Comparison of ENCODE assay signal across 18 cellular contexts in genomic region chr3:38603731-38604131, GRCh38. TPM values are rescaled to one million over a fixed set of nuclear protein-coding genes. Genes with fewer than 3 reads are reported as not detected.
DNase-seq lines count a peak whose midpoint lies in the region; ATAC-seq and TF ChIP-seq lines count a peak whose summit lies in the region.
"Had no signal": no experiment of that assay in that cellular context is flagged by ENCODE, and none has a peak within 500 bp of the region (broad histone marks: within the 10 kb centered on the region; RNA-seq: fewer than 3 reads in every experiment).

No MANE protein-coding gene starts in this region.

- whole genome bisulfite sequencing in sigmoid colon, 2 donors, result 84 to 92% methylated on average over 16 of the region's 16 CpGs

- TF ChIP-seq CTCF in RWPE2 (IDR thresholded peaks at IDR 0.05; ENCODE audit: poor library complexity, severe bottlenecking) (no peak), lower lobe of right lung (IDR thresholded peaks at IDR 0.05) (no peak), sigmoid colon (IDR thresholded peaks at IDR 0.05) (no peak), brain microvascular endothelial cell (IDR thresholded peaks at IDR 0.05; ENCODE audit: low read depth, low read length, missing control alignments) (no peak), GM13977 (IDR thresholded peaks at IDR 0.05; ENCODE audit: extremely low read depth, insufficient read depth, missing control alignments) (no peak)

- DNase-seq in activated naive CD8-positive, alpha-beta T cell treated with anti-CD3 and anti-CD28 coated beads, Interleukin-2, amount 10 ng/mL, durations not matched to agents 7 days and 5 days, result peak; percentile 8
- no peak for DNase-seq in activated naive CD8-positive, alpha-beta T cell treated with anti-CD3 and anti-CD28 coated beads, Interleukin-2, amount 50 U/mL, for 24 hours
- DNase-seq in RWPE2 (ENCODE audit: low spot score) (peak; percentile 16), lower lobe of right lung (peak; percentile 19), sigmoid colon (peak; percentile 54), brain microvascular endothelial cell (no peak), GM13977 (ENCODE audit: low spot score) (no peak)
- DNase-seq: 8988T; CD4-positive, alpha-beta memory T cell; DMS153; DMS79; GDM1; HCEC 1CT; HFFc6 had no signal

- H3K9me3 ChIP-seq in RWPE2 (ENCODE audit: severe bottlenecking) (no peaks in the 10 kb centered on the region), lower lobe of right lung (no peaks in the 10 kb centered on the region), sigmoid colon (no peaks in the 10 kb centered on the region)
- H3K9me3 ChIP-seq: BLaER1 had no signal

- no peaks in the 10 kb centered on the region for H3K36me3 Mint-ChIP-seq in activated naive CD8-positive, alpha-beta T cell treated with anti-CD3 and anti-CD28 coated beads, Interleukin-2, amount 10 ng/mL, durations not matched to agents 7 days and 5 days
- no peaks in the 10 kb centered on the region for H3K36me3 Mint-ChIP-seq in activated naive CD8-positive, alpha-beta T cell treated with anti-CD3 and anti-CD28 coated beads, Interleukin-2, amount 50 U/mL, for 24 hours (ENCODE audit: low read depth)
- H3K36me3 Mint-ChIP-seq: CD14-positive monocyte; CD4-positive, alpha-beta memory T cell had no signal

- intact Hi-C loops in lower lobe of right lung (cut with DNase I) (no loop called here), sigmoid colon (cut with DNase I) (no loop called here)

- H3K4me1 ChIP-seq in RWPE2 (ENCODE audit: insufficient read depth, poor library complexity, severe bottlenecking) (no peaks in the 10 kb centered on the region), lower lobe of right lung (no peaks in the 10 kb centered on the region), sigmoid colon (no peaks in the 10 kb centered on the region)

- H3K36me3 ChIP-seq in RWPE2 (ENCODE audit: low read depth) (no peaks in the 10 kb centered on the region), lower lobe of right lung (no peaks in the 10 kb centered on the region), sigmoid colon (no peaks in the 10 kb centered on the region), brain microvascular endothelial cell (replicated peaks) (no peaks in the 10 kb centered on the region)
- H3K36me3 ChIP-seq: BLaER1 had no signal

- H3K27ac Mint-ChIP-seq in activated naive CD8-positive, alpha-beta T cell treated with anti-CD3 and anti-CD28 coated beads, Interleukin-2, amount 10 ng/mL, durations not matched to agents 7 days and 5 days, result no peak overlapping the region
- no peak overlapping the region for H3K27ac Mint-ChIP-seq in activated naive CD8-positive, alpha-beta T cell treated with anti-CD3 and anti-CD28 coated beads, Interleukin-2, amount 50 U/mL, for 24 hours
- H3K27ac Mint-ChIP-seq: CD14-positive monocyte; CD4-positive, alpha-beta memory T cell; GM23338; HFFc6 had no signal

- H3K27me3 ChIP-seq in RWPE2 (ENCODE audit: insufficient read depth, poor library complexity, severe bottlenecking) (no peaks in the 10 kb centered on the region), lower lobe of right lung (ENCODE audit: low read depth) (no peaks in the 10 kb centered on the region), sigmoid colon (no peaks in the 10 kb centered on the region), brain microvascular endothelial cell (replicated peaks) (no peaks in the 10 kb centered on the region)
- H3K27me3 ChIP-seq: BLaER1 had no signal

- POLR2A ChIA-PET in activated naive CD8-positive, alpha-beta T cell treated with anti-CD3 and anti-CD28 coated beads, Interleukin-2, amount 10 ng/mL, durations not matched to agents 7 days and 5 days (lab: Charles Lee), result no interaction called here

- no peaks in the 10 kb centered on the region for H3K9me3 Mint-ChIP-seq in activated naive CD8-positive, alpha-beta T cell treated with anti-CD3 and anti-CD28 coated beads, Interleukin-2, amount 10 ng/mL, durations not matched to agents 7 days and 5 days
- H3K9me3 Mint-ChIP-seq in activated naive CD8-positive, alpha-beta T cell treated with anti-CD3 and anti-CD28 coated beads, Interleukin-2, amount 50 U/mL, for 24 hours, result no peaks in the 10 kb centered on the region
- H3K9me3 Mint-ChIP-seq: GM23338, HFFc6 had no signal

- H3K4me1 Mint-ChIP-seq in activated naive CD8-positive, alpha-beta T cell treated with anti-CD3 and anti-CD28 coated beads, Interleukin-2, amount 10 ng/mL, durations not matched to agents 7 days and 5 days, result no peaks in the 10 kb centered on the region
- H3K4me1 Mint-ChIP-seq in activated naive CD8-positive, alpha-beta T cell treated with anti-CD3 and anti-CD28 coated beads, Interleukin-2, amount 50 U/mL, for 24 hours, result no peaks in the 10 kb centered on the region
- H3K4me1 Mint-ChIP-seq: CD14-positive monocyte; CD4-positive, alpha-beta memory T cell; GM23338 had no signal

- in situ Hi-C loops in brain microvascular endothelial cell (cut with HindIII; ENCODE audit: low pct_ligation_motif_present, low sequenced_read_pairs), result no loop called here
- in situ Hi-C loops in GM13977 (cut with MboI; ENCODE audit: low pct_unique_long_range_greater_than_20kb, low sequenced_read_pairs, unreplicated experiment), result no loop called here

- H3K4me3 Mint-ChIP-seq in activated naive CD8-positive, alpha-beta T cell treated with anti-CD3 and anti-CD28 coated beads, Interleukin-2, amount 10 ng/mL, durations not matched to agents 7 days and 5 days, result no peak overlapping the region
- H3K4me3 Mint-ChIP-seq in activated naive CD8-positive, alpha-beta T cell treated with anti-CD3 and anti-CD28 coated beads, Interleukin-2, amount 50 U/mL, for 24 hours, result no peak overlapping the region
- H3K4me3 Mint-ChIP-seq: CD14-positive monocyte; CD4-positive, alpha-beta memory T cell; GM23338; HFFc6 had no signal

- TF ChIP-seq POLR2A in sigmoid colon (IDR thresholded peaks at IDR 0.05), result no peak

- TF ChIP-seq EP300 in sigmoid colon (IDR thresholded peaks at IDR 0.05), result no peak

- H3K27me3 Mint-ChIP-seq in activated naive CD8-positive, alpha-beta T cell treated with anti-CD3 and anti-CD28 coated beads, Interleukin-2, amount 10 ng/mL, durations not matched to agents 7 days and 5 days, result peaks cover 2% of the 10 kb centered on the region
- H3K27me3 Mint-ChIP-seq in activated naive CD8-positive, alpha-beta T cell treated with anti-CD3 and anti-CD28 coated beads, Interleukin-2, amount 50 U/mL, for 24 hours, result no peaks in the 10 kb centered on the region

- H3K4me3 ChIP-seq in RWPE2 (ENCODE audit: severe bottlenecking), result no peak overlapping the region
- H3K4me3 ChIP-seq in lower lobe of right lung, result no peak overlapping the region
- H3K4me3 ChIP-seq in sigmoid colon, result no peak overlapping the region
- H3K4me3 ChIP-seq in brain microvascular endothelial cell (ENCODE audit: low read depth, low read length), result no peak overlapping the region
- H3K4me3 ChIP-seq: BLaER1, GM23338 had no signal

- ATAC-seq in activated naive CD8-positive, alpha-beta T cell treated with anti-CD3 and anti-CD28 coated beads, Interleukin-2, amount 10 ng/mL, durations not matched to agents 7 days and 5 days (ENCODE audit: low read depth), result no peak
- no peak for ATAC-seq in activated naive CD8-positive, alpha-beta T cell treated with anti-CD3 and anti-CD28 coated beads, Interleukin-2, amount 50 U/mL, for 24 hours
- ATAC-seq in RWPE2 (ENCODE audit: low read depth) (no peak), lower lobe of right lung (no peak)
- ATAC-seq in activated CD4-positive, CD25-positive, alpha-beta regulatory T cell treated with anti-CD3 and anti-CD28 coated beads, Interleukin-2, amount 50 U/mL, for 24 hours, result no peak
- ATAC-seq: GM23338 had no signal

- no peak overlapping the region for H3K27ac ChIP-seq in RWPE2 (ENCODE audit: poor library complexity, severe bottlenecking)
- no peak overlapping the region for H3K27ac ChIP-seq in lower lobe of right lung
- H3K27ac ChIP-seq in sigmoid colon, result no peak overlapping the region
- no peak overlapping the region for H3K27ac ChIP-seq in brain microvascular endothelial cell
- H3K27ac ChIP-seq: BLaER1 had no signal

RNA-seq across cellular contexts. Expression of gene SCN5A, which starts 45.8 kb away (rescaled TPM):
- under 1 TPM; 0.28 to 0.53 TPM for total RNA-seq in activated naive CD8-positive, alpha-beta T cell treated with anti-CD3 and anti-CD28 coated beads, Interleukin-2, amount 10 ng/mL, durations not matched to agents 7 days and 5 days
- total RNA-seq in lower lobe of right lung (0.24 TPM), sigmoid colon (1 to 10 TPM in 1 of 4 donors, under 1 TPM in 3; 0.33 to 1.9 (median 0.77) TPM)
- polyA plus RNA-seq in sigmoid colon, result under 1 TPM; under 0.01 to 0.51 (median 0.23) TPM
- polyA plus RNA-seq: CD14-positive monocyte; CD4-positive, alpha-beta memory T cell had no signal

Comparison
In these comparisons a context has a peak if more than half of its experiments do, and no peak if none do; other contexts are left out.
1. DNase-seq: peak in activated naive CD8-positive, alpha-beta T cell treated with anti-CD3 and anti-CD28 coated beads, Interleukin-2, amount 10 ng/mL, durations not matched to agents 7 days and 5 days (single experiment), RWPE2 (single experiment), lower lobe of right lung (single experiment) and sigmoid colon (single experiment); none in activated naive CD8-positive, alpha-beta T cell treated with anti-CD3 and anti-CD28 coated beads, Interleukin-2, amount 50 U/mL, for 24 hours (single experiment), brain microvascular endothelial cell (single experiment) and GM13977 (single experiment).